1 cellular context compared by ENCODE assay signal in genomic region chr9:97001338-97001737, GRCh38. TPM values are rescaled to one million over a fixed set of nuclear protein-coding genes. Genes with fewer than 3 reads are reported as not detected.
"Had no signal": no experiment of that assay in that cellular context is flagged by ENCODE, and none has a peak within 500 bp of the region (broad histone marks: within the 10 kb centered on the region; RNA-seq: fewer than 3 reads in every experiment).

No MANE protein-coding gene starts in this region.

RNA-seq across cellular contexts. Expression of gene CTSV, which starts 37.6 kb away (rescaled TPM):
- total RNA-seq: ascending aorta had no signal
